Comparison of ENCODE assay signal across 12 cellular contexts in genomic region chr17:43536236-43537088, GRCh38. TPM values are rescaled to one million over a fixed set of nuclear protein-coding genes. Genes with fewer than 3 reads are reported as not detected.
DNase-seq lines count a peak whose midpoint lies in the region; ATAC-seq, FAIRE-seq and TF ChIP-seq lines count a peak whose summit lies in the region.
"Had no signal": no experiment of that assay in that cellular context is flagged by ENCODE, and none has a peak within 500 bp of the region (broad histone marks: within the 10 kb centered on the region; RNA-seq: fewer than 3 reads in every experiment).

No MANE protein-coding gene starts in this region.

- H3K4me2 ChIP-seq in keratinocyte (ENCODE audit: control insufficient read depth, extremely low read depth, insufficient read depth, low read depth, low read length): peak overlapping the region; percentile 10

- ATAC-seq in activated T-helper 17 cell treated with anti-CD3 and anti-CD28 coated beads, Interleukin-2, amount 50 U/mL, for 72 hours (replicated peaks): peak; percentile 68
- no peak for ATAC-seq in GM21717 (IDR thresholded peaks at IDR 0.05; ENCODE audit: unreplicated experiment)
- ATAC-seq in GM19328 (IDR thresholded peaks at IDR 0.05; ENCODE audit: unreplicated experiment): no peak

- intact Hi-C loops in prostate gland (cut with DNase I): no loop called here

- no peaks in the 10 kb centered on the region for H3K27me3 ChIP-seq in BE2C
- no peaks in the 10 kb centered on the region for H3K27me3 ChIP-seq in keratinocyte (ENCODE audit: control insufficient read depth, extremely low read depth, insufficient read depth, low read length)
- H3K27me3 ChIP-seq in prostate gland (replicated peaks; ENCODE audit: insufficient read depth): no peaks in the 10 kb centered on the region

- H2AFZ ChIP-seq in keratinocyte (ENCODE audit: control insufficient read depth, low read length): no peak overlapping the region

- peak overlapping the region; percentile 31 for H3K9ac ChIP-seq in keratinocyte (ENCODE audit: control insufficient read depth, extremely low read depth, insufficient read depth, low read length)

- H3K4me1 Mint-ChIP-seq in activated T-helper 17 cell treated with anti-CD3 and anti-CD28 coated beads, Interleukin-2, amount 50 U/mL, for 72 hours: peaks cover 6% of the 10 kb centered on the region

- peaks cover 18% of the 10 kb centered on the region for H3K4me1 ChIP-seq in BE2C
- peaks cover 28% of the 10 kb centered on the region for H3K4me1 ChIP-seq in keratinocyte (ENCODE audit: control insufficient read depth, extremely low read depth, insufficient read depth, low read length)
- H3K4me1 ChIP-seq in prostate gland (replicated peaks): no peaks in the 10 kb centered on the region

- no peaks in the 10 kb centered on the region for H3K27me3 Mint-ChIP-seq in activated T-helper 17 cell treated with anti-CD3 and anti-CD28 coated beads, Interleukin-2, amount 50 U/mL, for 72 hours

- TF ChIP-seq CTCF in BE2C (IDR thresholded peaks at IDR 0.05; ENCODE audit: low read depth, low read length): no peak
- TF ChIP-seq CTCF in keratinocyte (optimal IDR thresholded peaks at IDR 0.05 in 1 of 3, IDR thresholded peaks at IDR 0.05 in 1 of 3, conservative IDR thresholded peaks at IDR 0.05 in 1 of 3; ENCODE audit: extremely low read depth in 1 of 3, insufficient read depth in 2 of 3, low read length in 3 of 3): no peak
- no peak for TF ChIP-seq CTCF in prostate gland (IDR thresholded peaks at IDR 0.05)

- TF ChIP-seq POLR2A in prostate gland (IDR thresholded peaks at IDR 0.05): no peak

- H3K27ac ChIP-seq in keratinocyte (ENCODE audit: control insufficient read depth, insufficient read depth, low read length): peak overlapping the region; percentile 47
- H3K27ac ChIP-seq in prostate gland: no peak overlapping the region

- H3K9me3 ChIP-seq in BE2C (no peaks in the 10 kb centered on the region), keratinocyte (ENCODE audit: control insufficient read depth, low read depth, low read length) (no peaks in the 10 kb centered on the region), prostate gland (no peaks in the 10 kb centered on the region)

- no peaks in the 10 kb centered on the region; the same call in 1 of the 2 replicates for H3K36me3 ChIP-seq in BE2C
- peaks cover 5 to 10% of the 10 kb centered on the region in 2 experiments for H3K36me3 ChIP-seq in keratinocyte (ENCODE audit: control insufficient read depth in 2 of 2, extremely low read depth in 1 of 2, insufficient read depth in 2 of 2, low read length in 2 of 2)
- no peaks in the 10 kb centered on the region for H3K36me3 ChIP-seq in prostate gland

- H3K4me3 ChIP-seq in BE2C (ENCODE audit: low read depth, low read length) (no peak overlapping the region), keratinocyte (ENCODE audit: control insufficient read depth in 2 of 3, extremely low read depth in 1 of 3, insufficient read depth in 2 of 3, low read depth in 1 of 3, low read length in 3 of 3) (no peak overlapping the region), prostate gland (no peak overlapping the region)

- peak overlapping the region; percentile 56 for H3K27ac Mint-ChIP-seq in activated T-helper 17 cell treated with anti-CD3 and anti-CD28 coated beads, Interleukin-2, amount 50 U/mL, for 72 hours
- H3K27ac Mint-ChIP-seq: activated T-cell treated with anti-CD3 and anti-CD28 coated beads, Interleukin-2, amount 50 U/mL, for 72 hours had no signal

- dilution Hi-C loops in keratinocyte (cut with MboI; ENCODE audit: extremely low pct_ligation_motif_present, low sequenced_read_pairs): no loop called here

- peaks cover 20% of the 10 kb centered on the region for H3K79me2 ChIP-seq in keratinocyte (ENCODE audit: control insufficient read depth, insufficient read depth, low read length)

- peak; percentile 43 for DNase-seq in BE2C
- peak; percentile 46 for DNase-seq in HPDE6-E6E7 (ENCODE audit: extremely low spot score)
- no peak for DNase-seq in keratinocyte (ENCODE audit: low read depth, low spot score)
- DNase-seq in NCI-H2029 treated with DMSO at 0.1 percent for 48 hours (lab: John Stamatoyannopoulos, UW): no peak
- no peak for DNase-seq in prostate gland (ENCODE audit: low spot score)
- DNase-seq: activated T-cell treated with anti-CD3 and anti-CD28 coated beads, Interleukin-2, amount 50 U/mL, for 72 hours; NCI-H1105; T-helper 2 cell had no signal

- H3K4me3 Mint-ChIP-seq in activated T-helper 17 cell treated with anti-CD3 and anti-CD28 coated beads, Interleukin-2, amount 50 U/mL, for 72 hours: no peak overlapping the region
- H3K4me3 Mint-ChIP-seq: activated T-cell treated with anti-CD3 and anti-CD28 coated beads, Interleukin-2, amount 50 U/mL, for 72 hours had no signal

- H3K9me1 ChIP-seq in keratinocyte (ENCODE audit: control insufficient read depth, extremely low read depth, insufficient read depth, low read length): no peaks in the 10 kb centered on the region

- FAIRE-seq in keratinocyte (lab: Jason Lieb, UNC): peak; percentile 89
- FAIRE-seq: G401.6 had no signal

- H4K20me1 ChIP-seq in keratinocyte (ENCODE audit: control insufficient read depth, extremely low read depth, insufficient read depth, low read length): no peaks in the 10 kb centered on the region

- no peaks in the 10 kb centered on the region for H3K9me3 Mint-ChIP-seq in activated T-helper 17 cell treated with anti-CD3 and anti-CD28 coated beads, Interleukin-2, amount 50 U/mL, for 72 hours
- H3K9me3 Mint-ChIP-seq: activated T-cell treated with anti-CD3 and anti-CD28 coated beads, Interleukin-2, amount 50 U/mL, for 72 hours had no signal

- WGBS in prostate gland: 73% methylated on average over 7 of the region's 7 CpGs

- H3K36me3 Mint-ChIP-seq in activated T-helper 17 cell treated with anti-CD3 and anti-CD28 coated beads, Interleukin-2, amount 50 U/mL, for 72 hours (ENCODE audit: low read depth): no peaks in the 10 kb centered on the region

RNA-seq across cellular contexts. Expression of gene ETV4, which starts 9.7 kb away (rescaled TPM):
- polyA plus RNA-seq in BE2C (2012; ENCODE audit: insufficient read depth, insufficient read length, low read depth): 146 TPM
- under 1 TPM; 0.56 to 0.61 TPM for total RNA-seq in activated T-helper 17 cell treated with anti-CD3 and anti-CD28 coated beads, Interleukin-2, amount 50 U/mL, for 72 hours
- 20.9 to 49.7 TPM (median 33.6 TPM) in 3 replicates for polyA plus RNA-seq in keratinocyte
- 12.1 TPM for polyA plus RNA-seq in keratinocyte (2011; ENCODE audit: low read depth)
- 20.1 and 31.5 TPM in 2 replicates for polyA plus RNA-seq in keratinocyte (2011; cell fraction: cytosol; rRNA removed)
- 31.1 and 41.0 TPM in 2 replicates for polyA plus RNA-seq in keratinocyte (2011; cell fraction: nucleus; rRNA removed)
- polyA plus RNA-seq in keratinocyte (2012; ENCODE audit: low replicate concordance): 25.3 and 57.1 TPM in 2 replicates
- polyA minus RNA-seq in keratinocyte: 23.2 to 57.2 TPM (median 36.7 TPM) in 3 replicates
- 34.0 TPM for polyA minus RNA-seq in keratinocyte (2011; cell fraction: cytosol; rRNA and poly(A)+ RNA removed)
- polyA minus RNA-seq in keratinocyte (2011; cell fraction: nucleus; rRNA and poly(A)+ RNA removed): 13.2 TPM in 2 replicates
- total RNA-seq in prostate gland: 1 to 10 TPM; 2.9 to 4.0 TPM

RNA-seq across cellular contexts. Expression of gene DHX8, which starts 52.7 kb away (rescaled TPM):
- polyA plus RNA-seq in BE2C (2012; ENCODE audit: insufficient read depth, insufficient read length, low read depth): 70.1 TPM
- 10 to 100 TPM; 34.0 to 51.1 TPM for total RNA-seq in activated T-helper 17 cell treated with anti-CD3 and anti-CD28 coated beads, Interleukin-2, amount 50 U/mL, for 72 hours
- polyA plus RNA-seq in keratinocyte: 25.2 to 32.4 TPM (median 30.1 TPM) in 3 replicates
- polyA plus RNA-seq in keratinocyte (2011; ENCODE audit: low read depth): 43.2 TPM
- 21.2 and 25.9 TPM in 2 replicates for polyA plus RNA-seq in keratinocyte (2011; cell fraction: cytosol; rRNA removed)
- polyA plus RNA-seq in keratinocyte (2011; cell fraction: nucleus; rRNA removed): 50.0 and 52.1 TPM in 2 replicates
- 21.6 and 30.5 TPM in 2 replicates for polyA plus RNA-seq in keratinocyte (2012; ENCODE audit: low replicate concordance)
- polyA minus RNA-seq in keratinocyte: 33.1 to 75.5 TPM (median 60.5 TPM) in 3 replicates
- 24.9 TPM for polyA minus RNA-seq in keratinocyte (2011; cell fraction: cytosol; rRNA and poly(A)+ RNA removed)
- 40.2 and 54.8 TPM in 2 replicates for polyA minus RNA-seq in keratinocyte (2011; cell fraction: nucleus; rRNA and poly(A)+ RNA removed)
- 10 to 100 TPM; 35.7 to 52.9 TPM for total RNA-seq in prostate gland

Comparison
In these comparisons a context has a peak if more than half of its experiments do, and no peak if none do; other contexts are left out.
1. DNase-seq: peak in BE2C (single experiment) and HPDE6-E6E7 (single experiment); none in keratinocyte (single experiment), NCI-H2029 treated with DMSO at 0.1 percent for 48 hours (single experiment) and prostate gland (single experiment).